Comparison of ENCODE assay signal across 26 cellular contexts in the genomic region with DNA sequence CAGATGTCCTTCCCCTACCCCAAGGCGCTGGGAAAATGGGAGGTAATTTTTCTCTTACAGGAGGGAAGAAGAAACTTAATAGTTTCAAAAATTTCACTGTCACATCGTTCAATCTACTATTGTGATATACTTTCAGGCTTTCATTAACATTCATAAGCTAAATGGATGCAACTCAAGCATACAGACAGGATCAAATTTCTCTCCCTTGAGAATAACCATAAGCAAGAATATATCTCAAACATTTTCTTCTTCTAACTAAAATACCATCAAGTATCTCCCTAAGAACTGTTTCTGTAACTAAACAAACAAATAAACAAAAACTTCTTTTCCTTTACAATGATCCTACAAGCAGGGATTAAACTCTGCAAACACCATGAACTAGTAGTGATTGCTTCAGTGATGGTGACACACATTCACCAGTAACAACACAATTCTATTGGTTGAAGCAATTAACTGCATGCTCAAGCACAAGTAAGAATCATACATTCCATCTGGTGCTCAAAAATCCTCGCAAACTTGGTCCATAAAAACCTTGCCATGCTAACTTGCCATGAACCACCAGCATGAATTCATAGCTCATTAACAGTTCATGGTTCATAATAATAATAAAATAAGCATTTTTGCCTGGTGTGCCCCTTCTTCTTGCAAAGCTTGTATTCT.
DNase-seq lines count a peak whose midpoint lies in the region; ATAC-seq, FAIRE-seq and TF ChIP-seq lines count a peak whose summit lies in the region.
"Had no signal": no experiment of that assay in that cellular context is flagged by ENCODE, and none has a peak within 500 bp of the region (broad histone marks: within the 10 kb centered on the region; RNA-seq: fewer than 3 reads in every experiment).

No MANE protein-coding gene starts in this region.

- H3K4me1 ChIP-seq in HepG2 (ENCODE audit: insufficient read depth, low read length): peaks cover 55% of the 10 kb centered on the region
- H3K4me1 ChIP-seq: parathyroid adenoma, SJSA1 had no signal

- POLR2A ChIA-PET in HepG2 (lab: Yijun Ruan, JAX): interaction anchor here (1.2 kb wide), 1 partner anchor 184 kb away, joined by 6 read pairs; the partner anchor contains the start of gene PTPRK

- H3K4me3 Mint-ChIP-seq in HFFc6: no peak overlapping the region
- H3K4me3 Mint-ChIP-seq in stimulated activated effector memory CD8-positive, alpha-beta T cell treated with anti-CD3 and anti-CD28 coated beads, Interleukin-12 subunit alpha, Interleukin-12 subunit beta, amount 100 ng/mL, for 72 hours: no peak overlapping the region
- H3K4me3 Mint-ChIP-seq: activated CD4-positive, alpha-beta memory T cell treated with anti-CD3 and anti-CD28 coated beads, Interleukin-2, amount 10 ng/mL, durations not matched to agents 7 days and 5 days; activated naive CD8-positive, alpha-beta T cell treated with anti-CD3 and anti-CD28 coated beads for 36 hours had no signal

- in situ Hi-C loops in HepG2 (cut with HindIII; ENCODE audit: extremely low pct_ligation_motif_present, low pct_unique_long_range_greater_than_20kb): no loop called here

- TF ChIP-seq POLR2A in HepG2 (IDR thresholded peaks at IDR 0.05; ENCODE audit: insufficient read depth in 1 of 2, low read depth in 2 of 2, low read length in 2 of 2): no peak

- H3K27ac ChIP-seq in HepG2 (ENCODE audit: extremely low read length, insufficient read depth, low read length): no peak overlapping the region
- H3K27ac ChIP-seq: parathyroid adenoma, SJSA1, transverse colon had no signal

- FAIRE-seq in HepG2 (lab: Jason Lieb, UNC) (no peak), urothelium cell line (lab: Jason Lieb, UNC) (no peak)

- no peak overlapping the region for H2AFZ ChIP-seq in HepG2 (ENCODE audit: low read length)
- H2AFZ ChIP-seq: parathyroid adenoma had no signal

- WGBS in HepG2 (ENCODE audit: low lambda C conversion rate): 64% methylated on average over 3 of the region's 3 CpGs

- TF ChIP-seq RAD21 in HepG2 (CRISPR knock-in tag; IDR thresholded peaks at IDR 0.05): no peak

- BruUV-seq in HepG2 (replicated peaks; lab: Mats Ljungman, UMichigan): no TSS peak

- TF ChIP-seq EP300 in HepG2 (IDR thresholded peaks at IDR 0.05; ENCODE audit: low read depth in 2 of 2, low read length in 2 of 2) (no peak), HepG2 (CRISPR knock-in tag; IDR thresholded peaks at IDR 0.05; ENCODE audit: borderline replicate concordance) (no peak)

- peaks cover 0 to 1% of the 10 kb centered on the region in 2 experiments; a peak in 2 of 5 replicates for H3K36me3 ChIP-seq in HepG2 (replicated peaks in 1 of 2; ENCODE audit: control insufficient read depth in 1 of 2, insufficient read depth in 2 of 2, low read length in 2 of 2)
- H3K36me3 ChIP-seq: heart left ventricle, SJSA1, transverse colon had no signal

- H4K20me1 ChIP-seq in HepG2 (ENCODE audit: insufficient read depth, low read length): no peaks in the 10 kb centered on the region

- H3K4me1 Mint-ChIP-seq in HFFc6 (ENCODE audit: low read depth): peaks cover 52% of the 10 kb centered on the region
- H3K4me1 Mint-ChIP-seq in stimulated activated effector memory CD8-positive, alpha-beta T cell treated with anti-CD3 and anti-CD28 coated beads, Interleukin-12 subunit alpha, Interleukin-12 subunit beta, amount 100 ng/mL, for 72 hours: no peaks in the 10 kb centered on the region
- H3K4me1 Mint-ChIP-seq: activated CD4-positive, alpha-beta memory T cell treated with anti-CD3 and anti-CD28 coated beads, Interleukin-2, amount 10 ng/mL, durations not matched to agents 7 days and 5 days; activated naive CD8-positive, alpha-beta T cell treated with anti-CD3 and anti-CD28 coated beads for 36 hours had no signal

- H3K9me3 Mint-ChIP-seq in HFFc6: no peaks in the 10 kb centered on the region
- no peaks in the 10 kb centered on the region for H3K9me3 Mint-ChIP-seq in stimulated activated effector memory CD8-positive, alpha-beta T cell treated with anti-CD3 and anti-CD28 coated beads, Interleukin-12 subunit alpha, Interleukin-12 subunit beta, amount 100 ng/mL, for 72 hours
- H3K9me3 Mint-ChIP-seq: activated CD4-positive, alpha-beta memory T cell treated with anti-CD3 and anti-CD28 coated beads, Interleukin-2, amount 10 ng/mL, durations not matched to agents 7 days and 5 days; activated naive CD8-positive, alpha-beta T cell treated with anti-CD3 and anti-CD28 coated beads for 36 hours had no signal

- H3K79me2 ChIP-seq in HepG2 (ENCODE audit: insufficient read depth, low read length): peaks cover 48% of the 10 kb centered on the region
- H3K79me2 ChIP-seq: parathyroid adenoma had no signal

- H3K27ac Mint-ChIP-seq in HFFc6: no peak overlapping the region
- no peak overlapping the region for H3K27ac Mint-ChIP-seq in stimulated activated effector memory CD8-positive, alpha-beta T cell treated with anti-CD3 and anti-CD28 coated beads, Interleukin-12 subunit alpha, Interleukin-12 subunit beta, amount 100 ng/mL, for 72 hours
- H3K27ac Mint-ChIP-seq: activated CD4-positive, alpha-beta memory T cell treated with anti-CD3 and anti-CD28 coated beads, Interleukin-2, amount 10 ng/mL, durations not matched to agents 7 days and 5 days; activated naive CD8-positive, alpha-beta T cell treated with anti-CD3 and anti-CD28 coated beads for 36 hours had no signal

- H3K4me3 ChIP-seq in AG10803 (ENCODE audit: low read length) (no peak overlapping the region), HepG2 (replicated peaks in 1 of 3; ENCODE audit: insufficient read depth in 1 of 3, low read depth in 2 of 3, low read length in 3 of 3) (no peak overlapping the region)
- H3K4me3 ChIP-seq: heart left ventricle, SJSA1, transverse colon had no signal

- H3K4me2 ChIP-seq in HepG2 (ENCODE audit: low read depth, low read length): no peak overlapping the region

- H3K36me3 Mint-ChIP-seq in HFFc6 (ENCODE audit: low read depth): 0 out of 2 replicates have a peak, but pooled peaks cover 17% of the 10 kb centered on the region
- H3K36me3 Mint-ChIP-seq in stimulated activated effector memory CD8-positive, alpha-beta T cell treated with anti-CD3 and anti-CD28 coated beads, Interleukin-12 subunit alpha, Interleukin-12 subunit beta, amount 100 ng/mL, for 72 hours: no peaks in the 10 kb centered on the region
- H3K36me3 Mint-ChIP-seq: activated naive CD8-positive, alpha-beta T cell treated with anti-CD3 and anti-CD28 coated beads for 36 hours had no signal

- CTCF ChIA-PET in HepG2 (lab: Yijun Ruan, JAX; ENCODE audit: low intra/inter-chr PET ratio, low total read pairs): no interaction called here

- H3K9me3 ChIP-seq in HepG2 (ENCODE audit: low read length): no peaks in the 10 kb centered on the region
- H3K9me3 ChIP-seq: heart left ventricle, SJSA1, transverse colon had no signal

- intact Hi-C loops in HepG2 (cut with micrococcal nuclease; ENCODE audit: unreplicated experiment): loop anchor here (10.0 kb wide), 1 partner anchor 272 kb away; no protein-coding TSS in a partner anchor

- no peaks in the 10 kb centered on the region; the same call in 1 of the 2 replicates for H3K27me3 Mint-ChIP-seq in HFFc6 (ENCODE audit: insufficient read depth)
- H3K27me3 Mint-ChIP-seq: activated CD4-positive, alpha-beta memory T cell treated with anti-CD3 and anti-CD28 coated beads, Interleukin-2, amount 10 ng/mL, durations not matched to agents 7 days and 5 days; activated naive CD8-positive, alpha-beta T cell treated with anti-CD3 and anti-CD28 coated beads for 36 hours had no signal

- H3K27me3 ChIP-seq in HepG2 (ENCODE audit: control insufficient read depth in 1 of 2, insufficient read depth in 2 of 2, low read length in 2 of 2): no peaks in the 10 kb centered on the region
- H3K27me3 ChIP-seq: heart left ventricle, SJSA1, transverse colon had no signal

- no peak for TF ChIP-seq CTCF in AG10803 (conservative IDR thresholded peaks at IDR 0.05; ENCODE audit: low read length)
- no peak for TF ChIP-seq CTCF in HFFc6 (IDR thresholded peaks at IDR 0.05)
- no peak for TF ChIP-seq CTCF in HepG2 (CRISPR knock-in tag; IDR thresholded peaks at IDR 0.05)

- ATAC-seq in HepG2: no peak
- ATAC-seq in HG03097 (IDR thresholded peaks at IDR 0.05; ENCODE audit: low FRiP score, unreplicated experiment): no peak
- no peak for ATAC-seq in stimulated activated effector memory CD8-positive, alpha-beta T cell treated with anti-CD3 and anti-CD28 coated beads, Interleukin-12 subunit alpha, Interleukin-12 subunit beta, amount 100 ng/mL, for 72 hours
- ATAC-seq: heart left ventricle, right cardiac atrium had no signal

- H3K9ac ChIP-seq in HepG2 (ENCODE audit: insufficient read depth, low read depth, low read length): no peak overlapping the region
- H3K9ac ChIP-seq: parathyroid adenoma had no signal

- DNase-seq in AG10803 (ENCODE audit: low read depth): peak; percentile 26
- DNase-seq in HFFc6: peak; percentile 48
- DNase-seq in amniotic epithelial cell (ENCODE audit: low read depth): peak; percentile 11
- no peak for DNase-seq in HepG2 (ENCODE audit: low spot score)
- no peak for DNase-seq in stimulated activated effector memory CD8-positive, alpha-beta T cell treated with anti-CD3 and anti-CD28 coated beads, Interleukin-12 subunit alpha, Interleukin-12 subunit beta, amount 100 ng/mL, for 72 hours (ENCODE audit: low spot score in 2 of 2)
- DNase-seq in urothelium cell line (ENCODE audit: low spot score): no peak
- no peak for DNase-seq in NCI-H2196 (lab: John Stamatoyannopoulos, UW; ENCODE audit: unreplicated experiment)
- DNase-seq: activated CD4-positive, alpha-beta memory T cell treated with anti-CD3 and anti-CD28 coated beads, Interleukin-2, amount 10 ng/mL, durations not matched to agents 7 days and 5 days; activated CD4-positive, CD25-positive, alpha-beta regulatory T cell treated with anti-CD3 and anti-CD28 coated beads, Interleukin-2, amount 50 U/mL, for 72 hours; activated CD8-positive, alpha-beta memory T cell treated with anti-CD3 and anti-CD28 coated beads, Interleukin-2, amount 50 U/mL, for 48 hours; activated naive CD8-positive, alpha-beta T cell treated with anti-CD3 and anti-CD28 coated beads for 36 hours; central memory CD4-positive, alpha-beta T cell; heart left ventricle; Karpas-422; kidney glomerular epithelial cell; mammary epithelial cell; NCI-H187; NCI-H345; NCI-H82; right cardiac atrium; stimulated activated CD4-positive, alpha-beta T cell treated with anti-CD3 and anti-CD28 coated beads, Interleukin-2, amount 100 ng/mL, for 48 hours; T-helper 1 cell; transverse colon had no signal

TF ChIP-seq in HepG2, 621 proteins besides CTCF, POLR2A, EP300 and RAD21 (continues in another document):
- no peak for TF ChIP-seq CREM (IDR thresholded peaks at IDR 0.05)
- no peak for TF ChIP-seq CREM (CRISPR knock-in tag; IDR thresholded peaks at IDR 0.05)
- TF ChIP-seq HMG20B (CRISPR knock-in tag; conservative IDR thresholded peaks at IDR 0.05): no peak

Comparison
In these comparisons a context has a peak if more than half of its experiments do, and no peak if none do; other contexts are left out.
1. DNase-seq: peak in AG10803 (single experiment), HFFc6 (single experiment) and amniotic epithelial cell (single experiment); none in HepG2 (single experiment), stimulated activated effector memory CD8-positive, alpha-beta T cell treated with anti-CD3 and anti-CD28 coated beads, Interleukin-12 subunit alpha, Interleukin-12 subunit beta, amount 100 ng/mL, for 72 hours (0 of 2), urothelium cell line (single experiment) and NCI-H2196 (single experiment).